Comparison of ENCODE assay signal across 8 cellular contexts in genomic region chr19:13154241-13154778, GRCh38. TPM values are rescaled to one million over a fixed set of nuclear protein-coding genes. Genes with fewer than 3 reads are reported as not detected.
DNase-seq lines count a peak whose midpoint lies in the region; ATAC-seq lines count a peak whose summit lies in the region.

No MANE protein-coding gene starts in this region.

- H3K9ac ChIP-seq in mesenchymal stem cell (ENCODE audit: low read length) = peak overlapping the region; percentile 100

- H2AFZ ChIP-seq in mesenchymal stem cell (ENCODE audit: low read depth, low read length) = no peak overlapping the region

- peak overlapping the region in 1 of 2 experiments; percentile 87 for H2BK12ac ChIP-seq in mesenchymal stem cell (ENCODE audit: low read length in 2 of 2)

- H2BK5ac ChIP-seq in mesenchymal stem cell (ENCODE audit: low read depth, low read length, poor library complexity, severe bottlenecking) = peak overlapping the region; percentile 54

- H3K36me3 ChIP-seq in effector memory CD4-positive, alpha-beta T cell (ENCODE audit: control insufficient read depth, insufficient read depth, low read length) = peaks cover 15% of the 10 kb centered on the region
- H3K36me3 ChIP-seq in mesenchymal stem cell (ENCODE audit: control insufficient read depth in 1 of 2, insufficient read depth in 2 of 2, low read depth in 1 of 2, low read length in 2 of 2) = peaks cover 8% of the 10 kb centered on the region in 2 experiments

- H3K9me3 Mint-ChIP-seq in stimulated activated memory B cell treated with anti-CD40 and anti-IgM and Interleukin-4, amounts not matched to agents 10 μg/mL and 1 μg/mL and 100 μg/mL, for 72 hours = no peaks in the 10 kb centered on the region

- peak overlapping the region; percentile 67 to 92 for H3K4ac ChIP-seq in mesenchymal stem cell (ENCODE audit: low read depth in 1 of 2, low read length in 2 of 2)

- H2AK5ac ChIP-seq in mesenchymal stem cell (ENCODE audit: low read length, severe bottlenecking) = peak overlapping the region; percentile 76

- H3K4me1 ChIP-seq in effector memory CD4-positive, alpha-beta T cell (ENCODE audit: control insufficient read depth, insufficient read depth, low read length, poor library complexity, severe bottlenecking) = peaks cover 16% of the 10 kb centered on the region
- peaks cover 22% of the 10 kb centered on the region for H3K4me1 ChIP-seq in mesenchymal stem cell (ENCODE audit: control insufficient read depth, insufficient read depth, low read depth, low read length)

- H3K27me3 ChIP-seq in effector memory CD4-positive, alpha-beta T cell (replicated peaks; ENCODE audit: control insufficient read depth, insufficient read depth, low read length, poor library complexity, severe bottlenecking) = no peaks in the 10 kb centered on the region
- H3K27me3 ChIP-seq in mesenchymal stem cell (ENCODE audit: control insufficient read depth in 1 of 2, insufficient read depth in 1 of 2, low read length in 2 of 2) = no peaks in the 10 kb centered on the region

- peaks cover 6% of the 10 kb centered on the region for H3K79me1 ChIP-seq in mesenchymal stem cell (replicated peaks; ENCODE audit: low read length, poor library complexity, severe bottlenecking)

- H3K4me2 ChIP-seq in mesenchymal stem cell (ENCODE audit: low read length, poor library complexity, severe bottlenecking) = peak overlapping the region; percentile 71

- no peaks in the 10 kb centered on the region for H3K9me3 ChIP-seq in effector memory CD4-positive, alpha-beta T cell (ENCODE audit: control insufficient read depth, low read length)
- H3K9me3 ChIP-seq in mesenchymal stem cell (ENCODE audit: control insufficient read depth, low read length) = no peaks in the 10 kb centered on the region

- H3K4me1 Mint-ChIP-seq in stimulated activated memory B cell treated with anti-CD40 and anti-IgM and Interleukin-4, amounts not matched to agents 10 μg/mL and 1 μg/mL and 100 μg/mL, for 72 hours = peaks cover 38% of the 10 kb centered on the region

- H3K23ac ChIP-seq in mesenchymal stem cell (ENCODE audit: low read length in 2 of 2) = peak overlapping the region in 1 of 2 experiments; percentile 6

- H2BK15ac ChIP-seq in mesenchymal stem cell (ENCODE audit: low read depth, poor library complexity, severe bottlenecking) = peak overlapping the region; percentile 44

- peak overlapping the region in 1 of 2 experiments; percentile 86 for H3K14ac ChIP-seq in mesenchymal stem cell (ENCODE audit: low read length in 2 of 2)

- DNase-seq in NCI-H1092 treated with DMSO at 0.1 percent for 48 hours (lab: John Stamatoyannopoulos, UW) (peak; percentile 20), NCI-H1092 (lab: John Stamatoyannopoulos, UW) (no peak), NCI-H446 treated with DMSO at 0.1 percent for 48 hours (lab: John Stamatoyannopoulos, UW) (peak; percentile 15), mesenchymal stem cell (peak; percentile 82)
- peak; percentile 82 to 86 for DNase-seq in activated CD4-positive, alpha-beta T cell treated with anti-CD3 and anti-CD28 coated beads, Interleukin-2, amount 50 U/mL, for 48 hours
- peak in 2 of 3 donors; percentile 32 to 60 for DNase-seq in effector memory CD4-positive, alpha-beta T cell

- peak overlapping the region; percentile 78 for H2BK120ac ChIP-seq in mesenchymal stem cell (ENCODE audit: low read depth, low read length)

- WGBS in mesenchymal stem cell = 0% methylated on average over 16 of the region's 21 CpGs

- ATAC-seq in stimulated activated memory B cell treated with anti-CD40 and anti-IgM and Interleukin-4, amounts not matched to agents 10 μg/mL and 1 μg/mL and 100 μg/mL, for 72 hours = no peak
- ATAC-seq in GM18520 (IDR thresholded peaks at IDR 0.05; ENCODE audit: unreplicated experiment) = no peak

- peak overlapping the region; percentile 94 for H3K27ac ChIP-seq in effector memory CD4-positive, alpha-beta T cell (ENCODE audit: insufficient read depth, low read length, poor library complexity, severe bottlenecking)
- H3K27ac ChIP-seq in mesenchymal stem cell (ENCODE audit: low read length, poor library complexity, severe bottlenecking) = peak overlapping the region; percentile 82

- peak overlapping the region; percentile 92 for H3K27ac Mint-ChIP-seq in stimulated activated memory B cell treated with anti-CD40 and anti-IgM and Interleukin-4, amounts not matched to agents 10 μg/mL and 1 μg/mL and 100 μg/mL, for 72 hours

- peaks cover 24% of the 10 kb centered on the region for H3K36me3 Mint-ChIP-seq in stimulated activated memory B cell treated with anti-CD40 and anti-IgM and Interleukin-4, amounts not matched to agents 10 μg/mL and 1 μg/mL and 100 μg/mL, for 72 hours

- H3K4me3 Mint-ChIP-seq in stimulated activated memory B cell treated with anti-CD40 and anti-IgM and Interleukin-4, amounts not matched to agents 10 μg/mL and 1 μg/mL and 100 μg/mL, for 72 hours = peak overlapping the region; percentile 95

- peak overlapping the region; percentile 1 for H4K8ac ChIP-seq in mesenchymal stem cell (ENCODE audit: low read length)

- H3K18ac ChIP-seq in mesenchymal stem cell (ENCODE audit: low read depth in 1 of 2, low read length in 2 of 2) = peak overlapping the region; percentile 88 to 97

- H3K27me3 Mint-ChIP-seq in stimulated activated memory B cell treated with anti-CD40 and anti-IgM and Interleukin-4, amounts not matched to agents 10 μg/mL and 1 μg/mL and 100 μg/mL, for 72 hours = no peaks in the 10 kb centered on the region

- peak overlapping the region; percentile 97 for H3K4me3 ChIP-seq in effector memory CD4-positive, alpha-beta T cell (ENCODE audit: insufficient read depth, low read depth, low read length, poor library complexity, severe bottlenecking)
- peak overlapping the region; percentile 91 to 95 for H3K4me3 ChIP-seq in mesenchymal stem cell (ENCODE audit: insufficient read depth in 1 of 2, low read depth in 1 of 2, low read length in 2 of 2)

- peak overlapping the region; percentile 83 for H4K91ac ChIP-seq in mesenchymal stem cell (ENCODE audit: low read length)

RNA-seq across cellular contexts. Expression of gene IER2, which starts 4.1 kb away (rescaled TPM):
- 135 TPM for polyA plus RNA-seq in mesenchymal stem cell (2013, experiment 1 of 2)
- polyA plus RNA-seq in mesenchymal stem cell (2013, experiment 2 of 2) = 129 TPM

RNA-seq across cellular contexts. Expression of gene STX10, which starts 4.1 kb away (rescaled TPM):
- polyA plus RNA-seq in mesenchymal stem cell (2013, experiment 1 of 2) = 50.2 TPM
- polyA plus RNA-seq in mesenchymal stem cell (2013, experiment 2 of 2) = 53.2 TPM

RNA-seq across cellular contexts. Expression of gene NACC1, which starts 36.2 kb away (rescaled TPM):
- polyA plus RNA-seq in mesenchymal stem cell (2013, experiment 1 of 2) = 82.1 TPM
- polyA plus RNA-seq in mesenchymal stem cell (2013, experiment 2 of 2) = 85.0 TPM

RNA-seq across cellular contexts. Expression of gene TRMT1, which starts 37.8 kb away (rescaled TPM):
- 20.0 TPM for polyA plus RNA-seq in mesenchymal stem cell (2013, experiment 1 of 2)
- polyA plus RNA-seq in mesenchymal stem cell (2013, experiment 2 of 2) = 16.9 TPM

RNA-seq across cellular contexts. Expression of gene LYL1, which starts 51.7 kb away (rescaled TPM):
- 0.68 TPM for polyA plus RNA-seq in mesenchymal stem cell (2013, experiment 1 of 2)
- polyA plus RNA-seq in mesenchymal stem cell (2013, experiment 2 of 2) = 0.79 TPM
